Comparison of ENCODE assay signal across 30 cellular contexts in the genomic region with DNA sequence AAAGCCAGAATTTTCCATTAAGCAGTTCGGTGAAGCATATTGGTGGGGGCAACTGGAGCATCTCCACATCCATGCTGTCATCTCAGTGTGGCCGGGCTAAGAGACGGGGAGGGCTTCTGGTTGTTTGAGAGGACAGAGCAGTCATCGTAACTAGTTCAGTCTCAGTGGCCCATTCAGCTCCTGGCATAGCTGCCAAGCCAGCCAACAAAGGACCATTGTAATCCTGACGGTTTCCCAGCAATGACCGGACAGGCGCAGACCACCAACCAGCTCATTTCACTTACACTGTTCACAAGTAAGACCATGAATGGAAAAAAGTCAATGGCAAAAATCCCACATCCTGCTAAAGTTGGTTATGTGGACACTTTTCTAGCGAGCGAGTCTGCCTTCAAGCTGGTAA. TPM values are rescaled to one million over a fixed set of nuclear protein-coding genes. Genes with fewer than 3 reads are reported as not detected.
A peak's percentile ranks its signal among the peaks of the same experiment; 100 is the strongest.
DNase-seq lines count a peak whose midpoint lies in the region; ATAC-seq, FAIRE-seq and TF ChIP-seq lines count a peak whose summit lies in the region.
"Had no signal": no experiment of that assay in that cellular context is flagged by ENCODE, and none has a peak within 500 bp of the region (broad histone marks: within the 10 kb centered on the region; RNA-seq: fewer than 3 reads in every experiment).

No MANE protein-coding gene starts in this region.

- H2BK120ac ChIP-seq in neuronal stem cell (ENCODE audit: low read depth, low read length), result no peak overlapping the region

- no peak for ATAC-seq in GM21360 (IDR thresholded peaks at IDR 0.05; ENCODE audit: unreplicated experiment)
- ATAC-seq: gastrocnemius medialis; K562; natural killer cell treated with Interleukin-12 subunit alpha and Interleukin-12 subunit beta and Interleukin-15 and Interleukin-18, amount 100 ng/mL, for 72 hours; psoas muscle; stimulated activated naive B cell treated with anti-CD40 and anti-IgM and Interleukin-4, amounts not matched to agents 10 μg/mL and 1 μg/mL and 100 μg/mL, for 72 hours had no signal

- H3K4me1 ChIP-seq in mammary epithelial cell (ENCODE audit: insufficient read depth, low read length) (no peaks in the 10 kb centered on the region), neuronal stem cell (ENCODE audit: control insufficient read depth in 2 of 2, insufficient read depth in 1 of 2, low read depth in 1 of 2, low read length in 2 of 2) (peaks cover 4 to 10% of the 10 kb centered on the region in 2 donors), tibial artery (peaks cover 0 to 44% (median 4%) of the 10 kb centered on the region in 4 donors)
- H3K4me1 ChIP-seq: adrenal gland, gastrocnemius medialis, psoas muscle, thyroid gland had no signal

- H3K27ac Mint-ChIP-seq in MCF 10A (ENCODE audit: low read depth, unreplicated experiment), result no peak overlapping the region
- H3K27ac Mint-ChIP-seq: activated CD4-positive, alpha-beta memory T cell treated with anti-CD3 and anti-CD28 coated beads for 36 hours; natural killer cell treated with Interleukin-12 subunit alpha and Interleukin-12 subunit beta and Interleukin-15 and Interleukin-18, amount 100 ng/mL, for 72 hours; stimulated activated naive B cell treated with anti-CD40 and anti-IgM and Interleukin-4, amounts not matched to agents 10 μg/mL and 1 μg/mL and 100 μg/mL, for 72 hours had no signal

- DNase-seq in mammary epithelial cell (no peak), MCF 10A (ENCODE audit: unreplicated experiment) (no peak), frontal cortex (ENCODE audit: low spot score in 2 of 2) (peak; percentile 16 to 41), neuronal stem cell (ENCODE audit: low spot score) (peak; percentile 33), tibial artery (no peak), posterior vena cava (ENCODE audit: low spot score) (no peak), GOT3 (lab: John Stamatoyannopoulos, UW) (no peak)
- DNase-seq: activated CD4-positive, alpha-beta memory T cell treated with anti-CD3 and anti-CD28 coated beads for 36 hours; activated CD4-positive, CD25-positive, alpha-beta regulatory T cell; activated naive CD4-positive, alpha-beta T cell; activated T-cell treated with anti-CD3 and anti-CD28 coated beads for 4 hours; adrenal gland; central memory CD4-positive, alpha-beta T cell; DND-41; effector CD8-positive, alpha-beta T cell; gastrocnemius medialis; kidney glomerular epithelial cell; NCI-H1436 treated with DMSO at 0.1 percent for 48 hours; NCI-H524; psoas muscle; stimulated activated naive B cell treated with anti-CD40 and anti-IgM and Interleukin-4, amounts not matched to agents 10 μg/mL and 1 μg/mL and 100 μg/mL, for 72 hours; T1000; thyroid gland had no signal

- intact Hi-C loops in mammary epithelial cell (cut with micrococcal nuclease), result loop anchor here (10.0 kb wide), 1 partner anchor 198 kb away; no protein-coding TSS in a partner anchor
- intact Hi-C loops in MCF 10A (cut with micrococcal nuclease), result no loop called here
- intact Hi-C loops in tibial artery (cut with DNase I; ENCODE audit: low total_unique reads), result no loop called here
- intact Hi-C loops in posterior vena cava (cut with DNase I), result no loop called here

- no peak overlapping the region for H3K4me3 Mint-ChIP-seq in MCF 10A (ENCODE audit: unreplicated experiment)
- H3K4me3 Mint-ChIP-seq: activated CD4-positive, alpha-beta memory T cell treated with anti-CD3 and anti-CD28 coated beads for 36 hours; natural killer cell treated with Interleukin-12 subunit alpha and Interleukin-12 subunit beta and Interleukin-15 and Interleukin-18, amount 100 ng/mL, for 72 hours; stimulated activated naive B cell treated with anti-CD40 and anti-IgM and Interleukin-4, amounts not matched to agents 10 μg/mL and 1 μg/mL and 100 μg/mL, for 72 hours had no signal

- dilution Hi-C loops in mammary epithelial cell (cut with HindIII; ENCODE audit: low sequenced_read_pairs), result no loop called here

- no peaks in the 10 kb centered on the region for H3K79me2 ChIP-seq in mammary epithelial cell (ENCODE audit: insufficient read depth, low read length)

- no peaks in the 10 kb centered on the region for H3K36me3 Mint-ChIP-seq in MCF 10A (ENCODE audit: insufficient read depth, unreplicated experiment)
- H3K36me3 Mint-ChIP-seq: activated CD4-positive, alpha-beta memory T cell treated with anti-CD3 and anti-CD28 coated beads for 36 hours; natural killer cell treated with Interleukin-12 subunit alpha and Interleukin-12 subunit beta and Interleukin-15 and Interleukin-18, amount 100 ng/mL, for 72 hours; stimulated activated naive B cell treated with anti-CD40 and anti-IgM and Interleukin-4, amounts not matched to agents 10 μg/mL and 1 μg/mL and 100 μg/mL, for 72 hours had no signal

- H3K9ac ChIP-seq in mammary epithelial cell (ENCODE audit: insufficient read depth, low read length), result no peak overlapping the region
- H3K9ac ChIP-seq in neuronal stem cell (ENCODE audit: low read depth, low read length, poor library complexity), result no peak overlapping the region

- H3K27me3 Mint-ChIP-seq in MCF 10A (ENCODE audit: insufficient read depth, unreplicated experiment), result peaks cover 12% of the 10 kb centered on the region

- no peak overlapping the region for H2BK12ac ChIP-seq in neuronal stem cell (ENCODE audit: low read length)

- CTCF ChIA-PET in mammary epithelial cell (lab: Charles Lee; ENCODE audit: low non-redundant PET) (no interaction called here), MCF 10A (lab: Yijun Ruan, JAX) (interaction anchor here (0.6 to 11.0 kb wide), 9 partner anchors 19 to 1849 kb away, joined by 3 to 233 read pairs (median 4); no protein-coding TSS in a partner anchor)

- H3K4me2 ChIP-seq in mammary epithelial cell (ENCODE audit: insufficient read depth, low read depth, low read length) (no peak overlapping the region), neuronal stem cell (ENCODE audit: insufficient read depth, low read length, poor library complexity, severe bottlenecking) (no peak overlapping the region)
- H3K4me2 ChIP-seq: smooth muscle cell had no signal

- in situ Hi-C loops in mammary epithelial cell (cut with MboI; ENCODE audit: low sequenced_read_pairs in 2 of 2), result loop anchor here (10.0 to 25.0 kb wide), 2 partner anchors 646 to 658 kb away; a partner anchor contains a TSS

- H3K79me1 ChIP-seq in neuronal stem cell (ENCODE audit: low read depth, low read length), result no peaks in the 10 kb centered on the region

- no peaks in the 10 kb centered on the region for H3K4me1 Mint-ChIP-seq in MCF 10A (ENCODE audit: insufficient read depth, unreplicated experiment)
- H3K4me1 Mint-ChIP-seq: stimulated activated naive B cell treated with anti-CD40 and anti-IgM and Interleukin-4, amounts not matched to agents 10 μg/mL and 1 μg/mL and 100 μg/mL, for 72 hours had no signal

- no peaks in the 10 kb centered on the region for H3K9me3 Mint-ChIP-seq in MCF 10A (ENCODE audit: unreplicated experiment)
- H3K9me3 Mint-ChIP-seq: activated CD4-positive, alpha-beta memory T cell treated with anti-CD3 and anti-CD28 coated beads for 36 hours; natural killer cell treated with Interleukin-12 subunit alpha and Interleukin-12 subunit beta and Interleukin-15 and Interleukin-18, amount 100 ng/mL, for 72 hours; stimulated activated naive B cell treated with anti-CD40 and anti-IgM and Interleukin-4, amounts not matched to agents 10 μg/mL and 1 μg/mL and 100 μg/mL, for 72 hours had no signal

- FAIRE-seq in frontal cortex (lab: Jason Lieb, UNC), result peak; percentile 50
- FAIRE-seq: GM12892, K562 had no signal

- H2AK5ac ChIP-seq in neuronal stem cell (ENCODE audit: low read depth, low read length), result no peak overlapping the region

- H3K27ac ChIP-seq in mammary epithelial cell (ENCODE audit: insufficient read depth, low read depth, low read length), result no peak overlapping the region
- no peak overlapping the region for H3K27ac ChIP-seq in neuronal stem cell (replicated peaks; ENCODE audit: low read length)
- H3K27ac ChIP-seq in tibial artery, result peak overlapping the region; percentile 63 to 72
- H3K27ac ChIP-seq: 22Rv1, adrenal gland, gastrocnemius medialis, psoas muscle, RWPE1, thyroid gland had no signal

- H2BK5ac ChIP-seq in neuronal stem cell (ENCODE audit: low read length), result no peak overlapping the region

- peaks cover 2% of the 10 kb centered on the region for H4K20me1 ChIP-seq in mammary epithelial cell (ENCODE audit: insufficient read depth, low read length)

- H3K14ac ChIP-seq in neuronal stem cell (ENCODE audit: low read length), result no peak overlapping the region

- H4K8ac ChIP-seq in neuronal stem cell (ENCODE audit: low read depth, low read length), result no peak overlapping the region

- H4K91ac ChIP-seq in neuronal stem cell (ENCODE audit: low read depth, low read length, poor library complexity), result no peak overlapping the region

- H2AFZ ChIP-seq in mammary epithelial cell (ENCODE audit: low read depth, low read length) (peak overlapping the region; percentile 71), neuronal stem cell (ENCODE audit: low read length) (peak overlapping the region; percentile 6)

- H3K23ac ChIP-seq in neuronal stem cell (ENCODE audit: low read depth, low read length, poor library complexity), result no peak overlapping the region

- H3K4ac ChIP-seq in neuronal stem cell (ENCODE audit: low read length), result no peak overlapping the region

- H3K9me3 ChIP-seq in mammary epithelial cell (replicated peaks; ENCODE audit: insufficient read depth, low read length) (no peaks in the 10 kb centered on the region), neuronal stem cell (replicated peaks in 1 of 2; ENCODE audit: control insufficient read depth in 2 of 2, insufficient read depth in 1 of 2, low read depth in 1 of 2, low read length in 2 of 2) (no peaks in the 10 kb centered on the region), tibial artery (no peaks in the 10 kb centered on the region)
- H3K9me3 ChIP-seq: adrenal gland, gastrocnemius medialis, psoas muscle, thyroid gland had no signal

- H3K36me3 ChIP-seq in mammary epithelial cell (ENCODE audit: insufficient read depth, low read length) (no peaks in the 10 kb centered on the region), neuronal stem cell (replicated peaks in 1 of 2; ENCODE audit: control insufficient read depth in 2 of 2, insufficient read depth in 2 of 2, low read length in 2 of 2) (no peaks in the 10 kb centered on the region), tibial artery (no peaks in the 10 kb centered on the region)
- H3K36me3 ChIP-seq: adrenal gland, gastrocnemius medialis, thyroid gland had no signal

- no TSS peak for BruUV-seq in mammary epithelial cell (replicated peaks; lab: Mats Ljungman, UMichigan)
- no TSS peak for BruUV-seq in MCF 10A (replicated peaks; lab: Mats Ljungman, UMichigan)

- H3K4me3 ChIP-seq in mammary epithelial cell (replicated peaks in 1 of 3; ENCODE audit: insufficient read depth in 1 of 3, low read depth in 2 of 3, low read length in 3 of 3) (no peak overlapping the region), neuronal stem cell (ENCODE audit: low read length in 2 of 2) (no peak overlapping the region), tibial artery (peak overlapping the region in 1 of 2 donors; percentile 4)
- H3K4me3 ChIP-seq: adrenal gland, gastrocnemius medialis, K562, psoas muscle, smooth muscle cell, thyroid gland had no signal

- POLR2A ChIA-PET in MCF 10A (lab: Yijun Ruan, JAX), result interaction anchor here (0.6 kb wide), 1 partner anchor 464 kb away, joined by 3 read pairs; no protein-coding TSS in a partner anchor

- 4% methylated on average over 9 of the region's 9 CpGs for WGBS in mammary epithelial cell (ENCODE audit: low coverage, missing lambda C conversion rate)
- no CpG with 5 or more reads among the region's 9 CpGs for WGBS in neuronal stem cell (ENCODE audit: extremely low coverage in 2 of 2, insufficient read length in 2 of 2, insufficient replicate concordance in 1 of 2), 2 donors

- no peak overlapping the region for H3K18ac ChIP-seq in neuronal stem cell (ENCODE audit: low read length)

- no peak overlapping the region for H2BK15ac ChIP-seq in neuronal stem cell (ENCODE audit: low read length)

- H3K27me3 ChIP-seq in mammary epithelial cell (ENCODE audit: insufficient read depth, low read length), result no peaks in the 10 kb centered on the region
- peaks cover 0 to 26% (median 0%) of the 10 kb centered on the region in 3 experiments for H3K27me3 ChIP-seq in neuronal stem cell (ENCODE audit: control insufficient read depth in 3 of 3, insufficient read depth in 3 of 3, low read depth in 1 of 3, low read length in 3 of 3)
- no peaks in the 10 kb centered on the region for H3K27me3 ChIP-seq in tibial artery
- H3K27me3 ChIP-seq: adrenal gland, gastrocnemius medialis, thyroid gland had no signal

- TF ChIP-seq CTCF in mammary epithelial cell (conservative IDR thresholded peaks at IDR 0.05 in 1 of 2, IDR thresholded peaks at IDR 0.05 in 1 of 2; ENCODE audit: extremely low read depth in 1 of 2, insufficient read depth in 1 of 2, low read depth in 1 of 2, low read length in 2 of 2), result no peak
- no peak for TF ChIP-seq CTCF in MCF 10A (IDR thresholded peaks at IDR 0.05; ENCODE audit: unreplicated experiment)
- TF ChIP-seq CTCF in tibial artery (IDR thresholded peaks at IDR 0.05), result no peak

RNA-seq across cellular contexts. Expression of a gene that starts 14.9 kb away (rescaled TPM):
- total RNA-seq in mammary epithelial cell, result 10 to 100 TPM; 39.5 to 76.6 TPM
- 95.7 TPM for polyA plus RNA-seq in mammary epithelial cell
- 63.7 TPM for polyA minus RNA-seq in mammary epithelial cell
- 141 and 167 TPM in 2 replicates for total RNA-seq in MCF 10A (2022)
- total RNA-seq in frontal cortex, result 31.0 TPM
- polyA plus RNA-seq in neuronal stem cell (2013, experiment 1 of 2), result 66.0 TPM
- polyA plus RNA-seq in neuronal stem cell (2013, experiment 2 of 2), result 65.0 TPM
- 10 to 100 TPM; 47.8 to 53.2 TPM for total RNA-seq in posterior vena cava

Comparison
In these comparisons a context has a peak if more than half of its experiments do, and no peak if none do; other contexts are left out.
1. DNase-seq: peak in frontal cortex (2 of 2) and neuronal stem cell (single experiment); none in mammary epithelial cell (single experiment), MCF 10A (single experiment), tibial artery (0 of 2), posterior vena cava (single experiment) and GOT3 (single experiment).
2. H3K27ac ChIP-seq: peak in tibial artery (2 of 2); none in mammary epithelial cell (single experiment) and neuronal stem cell (single experiment).